ENCODE assay signal across 1 cellular context in the genomic region with DNA sequence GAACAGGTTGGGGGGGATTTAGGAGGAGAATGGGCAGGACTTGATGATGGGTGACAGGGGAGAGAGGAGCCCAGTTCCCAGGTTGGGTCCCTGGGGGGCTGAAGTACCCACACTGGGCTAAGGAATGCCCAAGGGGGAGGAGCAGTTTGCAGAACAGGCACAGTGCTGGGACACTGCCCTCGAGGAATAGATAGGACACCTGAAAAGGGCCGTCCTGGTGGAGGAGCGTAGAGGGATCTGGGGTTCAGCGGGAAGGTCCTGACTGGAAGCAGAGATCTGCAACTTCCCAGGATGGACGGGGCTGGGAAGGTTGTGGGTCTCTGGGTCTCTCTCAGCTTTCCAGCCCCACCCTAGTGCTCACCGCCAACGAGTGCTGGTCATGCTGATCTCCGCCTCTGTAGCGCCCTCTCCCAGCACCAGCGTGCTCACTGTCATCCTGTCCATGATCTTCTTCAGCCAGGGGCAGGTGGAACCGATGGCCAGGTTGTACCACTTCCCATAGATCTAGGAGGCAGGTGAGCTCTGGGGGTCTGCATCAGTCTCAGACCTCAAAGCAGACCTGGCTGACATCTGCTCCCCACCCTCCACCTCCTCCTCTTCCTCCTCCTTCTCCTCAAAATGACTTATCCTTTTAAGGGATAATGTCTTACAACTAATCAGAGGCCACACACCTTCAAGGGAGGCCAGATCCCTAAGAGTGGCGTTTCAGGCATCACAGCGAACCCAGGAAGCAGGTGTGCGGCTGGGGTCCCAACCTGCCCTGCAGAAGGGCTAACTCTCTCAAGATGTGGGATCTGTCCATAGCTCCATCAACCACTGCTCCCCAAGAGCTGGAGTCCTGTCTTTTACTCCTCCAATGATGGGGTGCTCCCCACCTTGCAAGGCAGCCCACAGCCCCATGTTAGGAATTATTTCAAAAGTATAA.
TF ChIP-seq lines count a peak whose summit lies in the region.

No MANE protein-coding gene starts in this region.

TF ChIP-seq in HepG2, 621 proteins besides CTCF, POLR2A, EP300 and RAD21 (continued from another document and continues in another):
- TF ChIP-seq, protein P1, sequence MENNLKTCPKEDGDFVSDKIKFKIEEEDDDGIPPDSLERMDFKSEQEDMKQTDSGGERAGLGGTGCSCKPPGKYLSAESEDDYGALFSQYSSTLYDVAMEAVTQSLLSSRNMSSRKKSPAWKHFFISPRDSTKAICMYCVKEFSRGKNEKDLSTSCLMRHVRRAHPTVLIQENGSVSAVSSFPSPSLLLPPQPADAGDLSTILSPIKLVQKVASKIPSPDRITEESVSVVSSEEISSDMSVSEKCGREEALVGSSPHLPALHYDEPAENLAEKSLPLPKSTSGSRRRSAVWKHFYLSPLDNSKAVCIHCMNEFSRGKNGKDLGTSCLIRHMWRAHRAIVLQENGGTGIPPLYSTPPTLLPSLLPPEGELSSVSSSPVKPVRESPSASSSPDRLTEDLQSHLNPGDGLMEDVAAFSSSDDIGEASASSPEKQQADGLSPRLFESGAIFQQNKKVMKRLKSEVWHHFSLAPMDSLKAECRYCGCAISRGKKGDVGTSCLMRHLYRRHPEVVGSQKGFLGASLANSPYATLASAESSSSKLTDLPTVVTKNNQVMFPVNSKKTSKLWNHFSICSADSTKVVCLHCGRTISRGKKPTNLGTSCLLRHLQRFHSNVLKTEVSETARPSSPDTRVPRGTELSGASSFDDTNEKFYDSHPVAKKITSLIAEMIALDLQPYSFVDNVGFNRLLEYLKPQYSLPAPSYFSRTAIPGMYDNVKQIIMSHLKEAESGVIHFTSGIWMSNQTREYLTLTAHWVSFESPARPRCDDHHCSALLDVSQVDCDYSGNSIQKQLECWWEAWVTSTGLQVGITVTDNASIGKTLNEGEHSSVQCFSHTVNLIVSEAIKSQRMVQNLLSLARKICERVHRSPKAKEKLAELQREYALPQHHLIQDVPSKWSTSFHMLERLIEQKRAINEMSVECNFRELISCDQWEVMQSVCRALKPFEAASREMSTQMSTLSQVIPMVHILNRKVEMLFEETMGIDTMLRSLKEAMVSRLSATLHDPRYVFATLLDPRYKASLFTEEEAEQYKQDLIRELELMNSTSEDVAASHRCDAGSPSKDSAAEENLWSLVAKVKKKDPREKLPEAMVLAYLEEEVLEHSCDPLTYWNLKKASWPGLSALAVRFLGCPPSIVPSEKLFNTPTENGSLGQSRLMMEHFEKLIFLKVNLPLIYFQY (CRISPR knock-in tag; IDR thresholded peaks at IDR 0.05; ENCODE audit: borderline replicate concordance), result no peak
- TF ChIP-seq PTBP1 (IDR thresholded peaks at IDR 0.05; ENCODE audit: low read depth, low read length, poor library complexity, severe bottlenecking) (no peak), ZNF792 (CRISPR knock-in tag; IDR thresholded peaks at IDR 0.05) (0 out of 2 replicates have a peak, but pooled peaks have one; percentile 30), ZFP82 (CRISPR knock-in tag; IDR thresholded peaks at IDR 0.05; ENCODE audit: borderline replicate concordance) (no peak), ZNF343 (CRISPR knock-in tag; IDR thresholded peaks at IDR 0.05) (no peak), ZNF451 (CRISPR knock-in tag; IDR thresholded peaks at IDR 0.05) (no peak), ZNF570 (CRISPR knock-in tag; IDR thresholded peaks at IDR 0.05; ENCODE audit: borderline replicate concordance) (no peak), ZNF598 (CRISPR knock-in tag; IDR thresholded peaks at IDR 0.05; ENCODE audit: borderline replicate concordance) (no peak), ZNF484 (CRISPR knock-in tag; IDR thresholded peaks at IDR 0.05; ENCODE audit: borderline replicate concordance, low read depth) (no peak), ZNF839 (CRISPR knock-in tag; IDR thresholded peaks at IDR 0.05; ENCODE audit: borderline replicate concordance) (no peak), ZNF670 (CRISPR knock-in tag; IDR thresholded peaks at IDR 0.05; ENCODE audit: borderline replicate concordance) (no peak), KDM5B (CRISPR knock-in tag; IDR thresholded peaks at IDR 0.05; ENCODE audit: borderline replicate concordance) (0 out of 2 replicates have a peak, but pooled peaks have one; percentile 51), SP4 (CRISPR knock-in tag; IDR thresholded peaks at IDR 0.05) (no peak), ZFP36L2 (CRISPR knock-in tag; IDR thresholded peaks at IDR 0.05) (no peak), ZNF724P (CRISPR knock-in tag; IDR thresholded peaks at IDR 0.05; ENCODE audit: borderline replicate concordance) (no peak), MIXL1 (CRISPR knock-in tag; IDR thresholded peaks at IDR 0.05) (0 out of 2 replicates have a peak, but pooled peaks have one; percentile 41), MED8 (CRISPR knock-in tag; IDR thresholded peaks at IDR 0.05; ENCODE audit: insufficient replicate concordance) (no peak), REPIN1 (CRISPR knock-in tag; IDR thresholded peaks at IDR 0.05; ENCODE audit: borderline replicate concordance, low read depth) (no peak), IRF2 (CRISPR knock-in tag; IDR thresholded peaks at IDR 0.05) (peak; percentile 54; the same call in 1 of the 2 replicates), MAFK (conservative IDR thresholded peaks at IDR 0.05 in 1 of 2, IDR thresholded peaks at IDR 0.05 in 1 of 2; ENCODE audit: low read length in 2 of 2) (no peak), ZNF230 (CRISPR knock-in tag; IDR thresholded peaks at IDR 0.05) (no peak), ZSCAN22 (CRISPR knock-in tag; IDR thresholded peaks at IDR 0.05) (no peak), ZC3H4 (CRISPR knock-in tag; IDR thresholded peaks at IDR 0.05; ENCODE audit: borderline replicate concordance) (no peak), HDAC2 (CRISPR knock-in tag; IDR thresholded peaks at IDR 0.05) (peak; percentile 80; the same call in 1 of the 2 replicates), HIVEP1 (CRISPR knock-in tag; IDR thresholded peaks at IDR 0.05) (no peak), ZNF703 (CRISPR knock-in tag; IDR thresholded peaks at IDR 0.05; ENCODE audit: borderline replicate concordance) (no peak), TBX3 (IDR thresholded peaks at IDR 0.05; ENCODE audit: borderline replicate concordance) (no peak), SMARCE1 (IDR thresholded peaks at IDR 0.05; ENCODE audit: borderline replicate concordance) (no peak), RORA (CRISPR knock-in tag; IDR thresholded peaks at IDR 0.05) (no peak), MATR3 (CRISPR knock-in tag; IDR thresholded peaks at IDR 0.05) (no peak), JDP2 (CRISPR knock-in tag; IDR thresholded peaks at IDR 0.05; ENCODE audit: borderline replicate concordance) (no peak), HCFC1 (IDR thresholded peaks at IDR 0.05; ENCODE audit: low read depth, low read length) (no peak), MEIS1 (CRISPR knock-in tag; IDR thresholded peaks at IDR 0.05; ENCODE audit: borderline replicate concordance) (peak; percentile 65), ATAD3A (CRISPR knock-in tag; IDR thresholded peaks at IDR 0.05) (no peak), MED13 (CRISPR knock-in tag; IDR thresholded peaks at IDR 0.05) (no peak), XBP1 (CRISPR knock-in tag; IDR thresholded peaks at IDR 0.05) (no peak), HMG20A (CRISPR knock-in tag; IDR thresholded peaks at IDR 0.05; ENCODE audit: borderline replicate concordance) (no peak; the same call in 1 of the 2 replicates), ZNF329 (CRISPR knock-in tag; IDR thresholded peaks at IDR 0.05; ENCODE audit: low read depth) (no peak)
- TF ChIP-seq, protein P2, sequence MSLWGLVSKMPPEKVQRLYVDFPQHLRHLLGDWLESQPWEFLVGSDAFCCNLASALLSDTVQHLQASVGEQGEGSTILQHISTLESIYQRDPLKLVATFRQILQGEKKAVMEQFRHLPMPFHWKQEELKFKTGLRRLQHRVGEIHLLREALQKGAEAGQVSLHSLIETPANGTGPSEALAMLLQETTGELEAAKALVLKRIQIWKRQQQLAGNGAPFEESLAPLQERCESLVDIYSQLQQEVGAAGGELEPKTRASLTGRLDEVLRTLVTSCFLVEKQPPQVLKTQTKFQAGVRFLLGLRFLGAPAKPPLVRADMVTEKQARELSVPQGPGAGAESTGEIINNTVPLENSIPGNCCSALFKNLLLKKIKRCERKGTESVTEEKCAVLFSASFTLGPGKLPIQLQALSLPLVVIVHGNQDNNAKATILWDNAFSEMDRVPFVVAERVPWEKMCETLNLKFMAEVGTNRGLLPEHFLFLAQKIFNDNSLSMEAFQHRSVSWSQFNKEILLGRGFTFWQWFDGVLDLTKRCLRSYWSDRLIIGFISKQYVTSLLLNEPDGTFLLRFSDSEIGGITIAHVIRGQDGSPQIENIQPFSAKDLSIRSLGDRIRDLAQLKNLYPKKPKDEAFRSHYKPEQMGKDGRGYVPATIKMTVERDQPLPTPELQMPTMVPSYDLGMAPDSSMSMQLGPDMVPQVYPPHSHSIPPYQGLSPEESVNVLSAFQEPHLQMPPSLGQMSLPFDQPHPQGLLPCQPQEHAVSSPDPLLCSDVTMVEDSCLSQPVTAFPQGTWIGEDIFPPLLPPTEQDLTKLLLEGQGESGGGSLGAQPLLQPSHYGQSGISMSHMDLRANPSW (CRISPR knock-in tag; IDR thresholded peaks at IDR 0.05; ENCODE audit: borderline replicate concordance), result no peak
- TF ChIP-seq, protein P3, sequence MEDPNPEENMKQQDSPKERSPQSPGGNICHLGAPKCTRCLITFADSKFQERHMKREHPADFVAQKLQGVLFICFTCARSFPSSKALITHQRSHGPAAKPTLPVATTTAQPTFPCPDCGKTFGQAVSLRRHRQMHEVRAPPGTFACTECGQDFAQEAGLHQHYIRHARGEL (CRISPR knock-in tag; IDR thresholded peaks at IDR 0.05), result no peak
- TF ChIP-seq, protein P4, sequence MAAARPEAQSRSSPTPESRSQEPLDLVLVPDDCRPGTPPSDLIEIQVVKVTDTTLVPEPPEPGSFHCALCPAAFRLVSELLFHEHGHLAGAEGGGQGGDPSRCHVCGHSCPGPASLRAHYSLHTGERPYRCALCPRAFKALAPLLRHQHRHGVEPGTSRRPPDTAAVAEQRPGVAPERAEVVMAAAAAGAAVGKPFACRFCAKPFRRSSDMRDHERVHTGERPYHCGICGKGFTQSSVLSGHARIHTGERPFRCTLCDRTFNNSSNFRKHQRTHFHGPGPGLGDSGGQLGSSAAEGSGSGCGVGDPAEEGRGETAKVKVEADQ (CRISPR knock-in tag; IDR thresholded peaks at IDR 0.05; ENCODE audit: borderline replicate concordance), result no peak
- TF ChIP-seq, protein P5, sequence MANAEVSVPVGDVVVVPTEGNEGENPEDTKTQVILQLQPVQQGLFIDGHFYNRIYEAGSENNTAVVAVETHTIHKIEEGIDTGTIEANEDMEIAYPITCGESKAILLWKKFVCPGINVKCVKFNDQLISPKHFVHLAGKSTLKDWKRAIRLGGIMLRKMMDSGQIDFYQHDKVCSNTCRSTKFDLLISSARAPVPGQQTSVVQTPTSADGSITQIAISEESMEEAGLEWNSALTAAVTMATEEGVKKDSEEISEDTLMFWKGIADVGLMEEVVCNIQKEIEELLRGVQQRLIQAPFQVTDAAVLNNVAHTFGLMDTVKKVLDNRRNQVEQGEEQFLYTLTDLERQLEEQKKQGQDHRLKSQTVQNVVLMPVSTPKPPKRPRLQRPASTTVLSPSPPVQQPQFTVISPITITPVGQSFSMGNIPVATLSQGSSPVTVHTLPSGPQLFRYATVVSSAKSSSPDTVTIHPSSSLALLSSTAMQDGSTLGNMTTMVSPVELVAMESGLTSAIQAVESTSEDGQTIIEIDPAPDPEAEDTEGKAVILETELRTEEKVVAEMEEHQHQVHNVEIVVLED (CRISPR knock-in tag; IDR thresholded peaks at IDR 0.05; ENCODE audit: borderline replicate concordance), result no peak
- TF ChIP-seq, protein P6, sequence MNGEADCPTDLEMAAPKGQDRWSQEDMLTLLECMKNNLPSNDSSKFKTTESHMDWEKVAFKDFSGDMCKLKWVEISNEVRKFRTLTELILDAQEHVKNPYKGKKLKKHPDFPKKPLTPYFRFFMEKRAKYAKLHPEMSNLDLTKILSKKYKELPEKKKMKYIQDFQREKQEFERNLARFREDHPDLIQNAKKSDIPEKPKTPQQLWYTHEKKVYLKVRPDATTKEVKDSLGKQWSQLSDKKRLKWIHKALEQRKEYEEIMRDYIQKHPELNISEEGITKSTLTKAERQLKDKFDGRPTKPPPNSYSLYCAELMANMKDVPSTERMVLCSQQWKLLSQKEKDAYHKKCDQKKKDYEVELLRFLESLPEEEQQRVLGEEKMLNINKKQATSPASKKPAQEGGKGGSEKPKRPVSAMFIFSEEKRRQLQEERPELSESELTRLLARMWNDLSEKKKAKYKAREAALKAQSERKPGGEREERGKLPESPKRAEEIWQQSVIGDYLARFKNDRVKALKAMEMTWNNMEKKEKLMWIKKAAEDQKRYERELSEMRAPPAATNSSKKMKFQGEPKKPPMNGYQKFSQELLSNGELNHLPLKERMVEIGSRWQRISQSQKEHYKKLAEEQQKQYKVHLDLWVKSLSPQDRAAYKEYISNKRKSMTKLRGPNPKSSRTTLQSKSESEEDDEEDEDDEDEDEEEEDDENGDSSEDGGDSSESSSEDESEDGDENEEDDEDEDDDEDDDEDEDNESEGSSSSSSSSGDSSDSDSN (CRISPR knock-in tag; IDR thresholded peaks at IDR 0.05), result peak; percentile 53; the same call in 1 of the 2 replicates
- TF ChIP-seq, protein P7, sequence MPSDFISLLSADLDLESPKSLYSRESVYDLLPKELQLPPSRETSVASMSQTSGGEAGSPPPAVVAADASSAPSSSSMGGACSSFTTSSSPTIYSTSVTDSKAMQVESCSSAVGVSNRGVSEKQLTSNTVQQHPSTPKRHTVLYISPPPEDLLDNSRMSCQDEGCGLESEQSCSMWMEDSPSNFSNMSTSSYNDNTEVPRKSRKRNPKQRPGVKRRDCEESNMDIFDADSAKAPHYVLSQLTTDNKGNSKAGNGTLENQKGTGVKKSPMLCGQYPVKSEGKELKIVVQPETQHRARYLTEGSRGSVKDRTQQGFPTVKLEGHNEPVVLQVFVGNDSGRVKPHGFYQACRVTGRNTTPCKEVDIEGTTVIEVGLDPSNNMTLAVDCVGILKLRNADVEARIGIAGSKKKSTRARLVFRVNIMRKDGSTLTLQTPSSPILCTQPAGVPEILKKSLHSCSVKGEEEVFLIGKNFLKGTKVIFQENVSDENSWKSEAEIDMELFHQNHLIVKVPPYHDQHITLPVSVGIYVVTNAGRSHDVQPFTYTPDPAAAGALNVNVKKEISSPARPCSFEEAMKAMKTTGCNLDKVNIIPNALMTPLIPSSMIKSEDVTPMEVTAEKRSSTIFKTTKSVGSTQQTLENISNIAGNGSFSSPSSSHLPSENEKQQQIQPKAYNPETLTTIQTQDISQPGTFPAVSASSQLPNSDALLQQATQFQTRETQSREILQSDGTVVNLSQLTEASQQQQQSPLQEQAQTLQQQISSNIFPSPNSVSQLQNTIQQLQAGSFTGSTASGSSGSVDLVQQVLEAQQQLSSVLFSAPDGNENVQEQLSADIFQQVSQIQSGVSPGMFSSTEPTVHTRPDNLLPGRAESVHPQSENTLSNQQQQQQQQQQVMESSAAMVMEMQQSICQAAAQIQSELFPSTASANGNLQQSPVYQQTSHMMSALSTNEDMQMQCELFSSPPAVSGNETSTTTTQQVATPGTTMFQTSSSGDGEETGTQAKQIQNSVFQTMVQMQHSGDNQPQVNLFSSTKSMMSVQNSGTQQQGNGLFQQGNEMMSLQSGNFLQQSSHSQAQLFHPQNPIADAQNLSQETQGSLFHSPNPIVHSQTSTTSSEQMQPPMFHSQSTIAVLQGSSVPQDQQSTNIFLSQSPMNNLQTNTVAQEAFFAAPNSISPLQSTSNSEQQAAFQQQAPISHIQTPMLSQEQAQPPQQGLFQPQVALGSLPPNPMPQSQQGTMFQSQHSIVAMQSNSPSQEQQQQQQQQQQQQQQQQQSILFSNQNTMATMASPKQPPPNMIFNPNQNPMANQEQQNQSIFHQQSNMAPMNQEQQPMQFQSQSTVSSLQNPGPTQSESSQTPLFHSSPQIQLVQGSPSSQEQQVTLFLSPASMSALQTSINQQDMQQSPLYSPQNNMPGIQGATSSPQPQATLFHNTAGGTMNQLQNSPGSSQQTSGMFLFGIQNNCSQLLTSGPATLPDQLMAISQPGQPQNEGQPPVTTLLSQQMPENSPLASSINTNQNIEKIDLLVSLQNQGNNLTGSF (CRISPR knock-in tag; IDR thresholded peaks at IDR 0.05), result no peak
